ENCODE assay signal across 16 cellular contexts in genomic region chr2:42851740-42852250, GRCh38. TPM values are rescaled to one million over a fixed set of nuclear protein-coding genes. Genes with fewer than 3 reads are reported as not detected.
DNase-seq lines count a peak whose midpoint lies in the region; ATAC-seq and TF ChIP-seq lines count a peak whose summit lies in the region.
"Had no signal": no experiment of that assay in that cellular context is flagged by ENCODE, and none has a peak within 500 bp of the region (broad histone marks: within the 10 kb centered on the region; RNA-seq: fewer than 3 reads in every experiment).

No MANE protein-coding gene starts in this region.

- TF ChIP-seq EP300 in sigmoid colon (IDR thresholded peaks at IDR 0.05) = no peak

- no peak overlapping the region for H2BK20ac ChIP-seq in IMR-90 (ENCODE audit: low read depth, low read length)

- H2BK120ac ChIP-seq in IMR-90 (ENCODE audit: low read depth, low read length) (no peak overlapping the region), trophoblast cell (ENCODE audit: insufficient read depth, low read length, poor library complexity) (no peak overlapping the region)

- no peak for DNase-seq in IMR-90
- no peak for DNase-seq in RWPE1 (ENCODE audit: low spot score)
- DNase-seq in left lobe of liver (ENCODE audit: low spot score) = no peak
- peak; percentile 40 for DNase-seq in sigmoid colon
- DNase-seq in trophoblast cell = no peak
- DNase-seq in naive thymus-derived CD8-positive, alpha-beta T cell = no peak
- DNase-seq in NCI-H1417 treated with DMSO at 0.1 percent for 48 hours (lab: John Stamatoyannopoulos, UW) = no peak
- no peak for DNase-seq in stimulated activated naive CD8-positive, alpha-beta T cell treated with anti-CD3 and anti-CD28 coated beads, Interleukin-15, Interleukin-2, amounts not matched to agents 100 U/mL and 50 U/mL, for 24 hours
- DNase-seq: CD8-positive, alpha-beta memory T cell; DMS53; GF-D8; HCEC 1CT; HFFc6 had no signal

- CTCF ChIA-PET in IMR-90 (lab: Yijun Ruan, JAX) (interaction anchor here (0.6 kb wide), 1 partner anchor 117 kb away, joined by 3 read pairs; no protein-coding TSS in a partner anchor), RWPE1 (lab: Yijun Ruan, JAX) (interaction anchor here (0.7 to 1.1 kb wide), 2 partner anchors 24 to 27 kb away, joined by 3 read pairs; no protein-coding TSS in a partner anchor)

- H3K4me3 Mint-ChIP-seq in naive thymus-derived CD8-positive, alpha-beta T cell = no peak overlapping the region
- H3K4me3 Mint-ChIP-seq: CD8-positive, alpha-beta memory T cell; HFFc6 had no signal

- H3K9me1 ChIP-seq in IMR-90 (ENCODE audit: insufficient read depth, low read length) = peaks cover 7% of the 10 kb centered on the region

- no peak overlapping the region for H2BK15ac ChIP-seq in IMR-90 (ENCODE audit: low read depth, low read length)

- no peak overlapping the region for H3K14ac ChIP-seq in IMR-90 (replicated peaks; ENCODE audit: low read depth, low read length)
- H3K14ac ChIP-seq in trophoblast cell (ENCODE audit: low read length) = no peak overlapping the region

- H3K9ac ChIP-seq in IMR-90 (ENCODE audit: low read depth, low read length) = no peak overlapping the region
- H3K9ac ChIP-seq in trophoblast cell (ENCODE audit: low read length) = no peak overlapping the region
- H3K9ac ChIP-seq: BLaER1 had no signal

- H3K9me3 Mint-ChIP-seq in naive thymus-derived CD8-positive, alpha-beta T cell = no peaks in the 10 kb centered on the region
- H3K9me3 Mint-ChIP-seq: CD8-positive, alpha-beta memory T cell; HFFc6 had no signal

- no peak overlapping the region for H2AK9ac ChIP-seq in IMR-90 (replicated peaks; ENCODE audit: low read depth, low read length, poor library complexity)

- H3K27me3 ChIP-seq in IMR-90 (ENCODE audit: control insufficient read depth, insufficient read depth, low read length) = peaks cover 6% of the 10 kb centered on the region; the same call in 1 of the 2 replicates
- H3K27me3 ChIP-seq in sigmoid colon = no peaks in the 10 kb centered on the region
- H3K27me3 ChIP-seq in trophoblast cell (ENCODE audit: insufficient read depth, low read length) = no peaks in the 10 kb centered on the region
- H3K27me3 ChIP-seq: BLaER1 had no signal

- H3K18ac ChIP-seq in IMR-90 (ENCODE audit: low read depth, low read length) (no peak overlapping the region), trophoblast cell (ENCODE audit: low read length) (no peak overlapping the region)

- no peaks in the 10 kb centered on the region for H3K9me3 ChIP-seq in IMR-90 (ENCODE audit: control insufficient read depth, insufficient read depth, low read length)
- H3K9me3 ChIP-seq in sigmoid colon = no peaks in the 10 kb centered on the region
- no peaks in the 10 kb centered on the region for H3K9me3 ChIP-seq in trophoblast cell (ENCODE audit: insufficient read depth, low read depth, low read length)
- H3K9me3 ChIP-seq: A549, BLaER1 had no signal

- 100% methylated on average over 2 of the region's 3 CpGs; no CpG with 5 or more reads in 1 of the 2 experiments for WGBS in IMR-90 (ENCODE audit: extremely low coverage in 2 of 2, insufficient read length in 1 of 2), 2 experiments
- 92 to 94% methylated on average over 3 of the region's 3 CpGs for WGBS in sigmoid colon, 2 donors
- no CpG with 5 or more reads among the region's 3 CpGs for WGBS in trophoblast cell (ENCODE audit: extremely low coverage, insufficient coverage, insufficient read length)

- H3K36me3 Mint-ChIP-seq in naive thymus-derived CD8-positive, alpha-beta T cell = peaks cover 0 to 1% (median 0%) of the 10 kb centered on the region in 3 donors
- H3K36me3 Mint-ChIP-seq: CD8-positive, alpha-beta memory T cell had no signal

- no peak overlapping the region for H2AK5ac ChIP-seq in IMR-90 (ENCODE audit: low read depth, low read length)
- H2AK5ac ChIP-seq in trophoblast cell (ENCODE audit: low read length) = no peak overlapping the region

- no peak overlapping the region for H3K4me2 ChIP-seq in IMR-90 (ENCODE audit: low read depth, low read length)
- no peak overlapping the region for H3K4me2 ChIP-seq in trophoblast cell (ENCODE audit: low read length)
- H3K4me2 ChIP-seq: A549, BLaER1 had no signal

- intact Hi-C loops in IMR-90 (cut with micrococcal nuclease) (no loop called here), sigmoid colon (cut with DNase I) (no loop called here)

- 0 out of 2 replicates have a peak overlapping the region, but pooled peaks have one; percentile 2 for H3K56ac ChIP-seq in IMR-90 (ENCODE audit: extremely low read depth, insufficient read depth, low read length)

- no peaks in the 10 kb centered on the region for H4K20me1 ChIP-seq in IMR-90 (ENCODE audit: insufficient read depth, low read length)
- H4K20me1 ChIP-seq: BLaER1 had no signal

- no peak overlapping the region for H4K5ac ChIP-seq in IMR-90 (ENCODE audit: low read depth, low read length)

- H2BK12ac ChIP-seq in trophoblast cell (ENCODE audit: low read length) = no peak overlapping the region

- POLR2A ChIA-PET in IMR-90 (lab: Charles Lee; ENCODE audit: unreplicated experiment) (no interaction called here), RWPE1 (lab: Yijun Ruan, JAX; ENCODE audit: low non-redundant PET) (no interaction called here)
- POLR2A ChIA-PET in naive thymus-derived CD8-positive, alpha-beta T cell (lab: Charles Lee) = no interaction called here

- peaks cover 7% of the 10 kb centered on the region; the same call in 1 of the 2 replicates for H3K4me1 ChIP-seq in IMR-90 (ENCODE audit: control insufficient read depth, insufficient read depth, low read length)
- H3K4me1 ChIP-seq in sigmoid colon = peaks cover 0 to 18% (median 14%) of the 10 kb centered on the region in 4 donors
- peaks cover 4 to 10% of the 10 kb centered on the region in 2 experiments for H3K4me1 ChIP-seq in trophoblast cell (ENCODE audit: control insufficient read depth in 1 of 2, insufficient read depth in 2 of 2, low read length in 2 of 2)
- H3K4me1 ChIP-seq: A549 had no signal

- H4K12ac ChIP-seq in trophoblast cell (ENCODE audit: low read depth, low read length) = no peak overlapping the region

- in situ Hi-C loops in IMR-90 (cut with MboI; ENCODE audit: low sequenced_read_pairs) = loop anchor here (10.0 kb wide), 1 partner anchor 383 kb away; no protein-coding TSS in a partner anchor

- no peak overlapping the region for H4K8ac ChIP-seq in IMR-90 (ENCODE audit: low read depth in 2 of 2, low read length in 2 of 2)
- no peak overlapping the region for H4K8ac ChIP-seq in trophoblast cell (ENCODE audit: low read depth, low read length)

- no peak overlapping the region for H3K27ac ChIP-seq in IMR-90 (ENCODE audit: insufficient read depth, low read length)
- H3K27ac ChIP-seq in RWPE1 = peak overlapping the region; percentile 85
- no peak overlapping the region for H3K27ac ChIP-seq in sigmoid colon
- no peak overlapping the region for H3K27ac ChIP-seq in trophoblast cell (ENCODE audit: low read depth, low read length)
- H3K27ac ChIP-seq: BLaER1 had no signal

- H4K91ac ChIP-seq in IMR-90 (ENCODE audit: insufficient read depth, low read depth, low read length) (no peak overlapping the region), trophoblast cell (ENCODE audit: low read depth, low read length) (no peak overlapping the region)

- BruUV-seq in IMR-90 (replicated peaks; lab: Mats Ljungman, UMichigan) = no TSS peak

- H3K79me2 ChIP-seq in trophoblast cell (ENCODE audit: control insufficient read depth, insufficient read depth, low read length, poor library complexity) = no peaks in the 10 kb centered on the region

- dilution Hi-C loops in IMR-90 (cut with HindIII; ENCODE audit: low sequenced_read_pairs, unreplicated experiment) = no loop called here

- no peak for TF ChIP-seq RAD21 in IMR-90 (IDR thresholded peaks at IDR 0.05; ENCODE audit: low read length)

- ATAC-seq in IMR-90 (ENCODE audit: low read depth) (no peak), left lobe of liver (peak; percentile 32)
- no peak for ATAC-seq in naive thymus-derived CD8-positive, alpha-beta T cell
- ATAC-seq in stimulated activated naive CD8-positive, alpha-beta T cell treated with anti-CD3 and anti-CD28 coated beads, Interleukin-15, Interleukin-2, amounts not matched to agents 100 U/mL and 50 U/mL, for 24 hours = no peak
- ATAC-seq: A549 had no signal

- H3K27ac Mint-ChIP-seq in naive thymus-derived CD8-positive, alpha-beta T cell = no peak overlapping the region
- H3K27ac Mint-ChIP-seq: CD8-positive, alpha-beta memory T cell; HFFc6 had no signal

- no peak overlapping the region for H3K23ac ChIP-seq in IMR-90 (ENCODE audit: low read depth, low read length)
- no peak overlapping the region for H3K23ac ChIP-seq in trophoblast cell (ENCODE audit: low read length)

- no peak overlapping the region for H2BK5ac ChIP-seq in IMR-90 (ENCODE audit: low read depth, low read length, poor library complexity, severe bottlenecking)
- H2BK5ac ChIP-seq in trophoblast cell (ENCODE audit: low read depth, low read length, poor library complexity) = no peak overlapping the region

- no peaks in the 10 kb centered on the region for H3K4me1 Mint-ChIP-seq in naive thymus-derived CD8-positive, alpha-beta T cell
- H3K4me1 Mint-ChIP-seq: CD8-positive, alpha-beta memory T cell had no signal

- H3K4ac ChIP-seq in IMR-90 (ENCODE audit: low read depth, low read length) = peak overlapping the region; percentile 38; the same call in 1 of the 2 replicates
- H3K4ac ChIP-seq in trophoblast cell (ENCODE audit: low read depth, low read length) = no peak overlapping the region

- no peaks in the 10 kb centered on the region for H3K27me3 Mint-ChIP-seq in naive thymus-derived CD8-positive, alpha-beta T cell

- TF ChIP-seq CTCF in IMR-90 (conservative IDR thresholded peaks at IDR 0.05; ENCODE audit: low read depth, low read length) (no peak), RWPE1 (conservative IDR thresholded peaks at IDR 0.05; ENCODE audit: low read depth) (no peak), sigmoid colon (IDR thresholded peaks at IDR 0.05) (no peak)

- peak overlapping the region; percentile 10 for H2AFZ ChIP-seq in IMR-90 (replicated peaks; ENCODE audit: low read length, poor library complexity)
- no peak overlapping the region for H2AFZ ChIP-seq in trophoblast cell (ENCODE audit: insufficient read depth, low read length, poor library complexity)

- no peaks in the 10 kb centered on the region for H3K79me1 ChIP-seq in IMR-90 (ENCODE audit: low read depth in 1 of 2, low read length in 2 of 2)
- no peaks in the 10 kb centered on the region for H3K79me1 ChIP-seq in trophoblast cell (ENCODE audit: low read length)

- H3K4me3 ChIP-seq in IMR-90 (ENCODE audit: insufficient read depth, low read depth, low read length) (no peak overlapping the region), sigmoid colon (no peak overlapping the region), trophoblast cell (ENCODE audit: low read depth, low read length) (no peak overlapping the region)
- H3K4me3 ChIP-seq: A549, BLaER1 had no signal

- no peak for TF ChIP-seq POLR2A in IMR-90 (IDR thresholded peaks at IDR 0.05; ENCODE audit: low read depth, low read length)
- TF ChIP-seq POLR2A in sigmoid colon (IDR thresholded peaks at IDR 0.05) = no peak

- no peaks in the 10 kb centered on the region for H3K36me3 ChIP-seq in IMR-90 (ENCODE audit: control insufficient read depth, insufficient read depth, low read length)
- no peaks in the 10 kb centered on the region for H3K36me3 ChIP-seq in sigmoid colon
- no peaks in the 10 kb centered on the region for H3K36me3 ChIP-seq in trophoblast cell (ENCODE audit: control insufficient read depth in 1 of 2, insufficient read depth in 2 of 2, low read length in 2 of 2)
- H3K36me3 ChIP-seq: BLaER1 had no signal

RNA-seq across cellular contexts. Expression of gene HAAO, which starts 59.4 kb away (rescaled TPM):
- total RNA-seq in IMR-90 (2012; rRNA removed) (0.18 TPM in 1 of 2 replicates, not detected in the other), left lobe of liver (188 TPM), sigmoid colon (1 to 10 TPM; 2.5 to 5.6 (median 3.5) TPM)
- polyA plus RNA-seq in IMR-90 (2012; rRNA removed) (0.05 and 0.09 TPM in 2 replicates), sigmoid colon (10 to 100 TPM in 2 of 3 donors, 1 to 10 TPM in 1; 8.3 to 37.9 (median 12.6) TPM)
- polyA plus RNA-seq in IMR-90 (2012; cell fraction: cytosol; rRNA removed) = 0.10 TPM in 1 of 2 replicates, not detected in the other
- polyA plus RNA-seq in IMR-90 (2012; cell fraction: nucleus; rRNA removed; ENCODE audit: low replicate concordance) = 0.18 and 0.31 TPM in 2 replicates
- polyA plus RNA-seq in trophoblast cell (2013) = 14.8 and 15.0 TPM in 2 replicates
- under 1 TPM; 0.31 to 0.80 TPM for total RNA-seq in naive thymus-derived CD8-positive, alpha-beta T cell
- polyA plus RNA-seq in naive thymus-derived CD8-positive, alpha-beta T cell = under 1 TPM; 0.25 to 0.80 (median 0.47) TPM
- total RNA-seq: H4 had no signal
- polyA plus RNA-seq: A549; CD8-positive, alpha-beta memory T cell had no signal

Comparison
In these comparisons a context has a peak if more than half of its experiments do, and no peak if none do; other contexts are left out.
1. RNA of gene HAAO, which starts 59.4 kb away (total RNA-seq): 188 TPM in left lobe of liver (single experiment); 2.5 to 5.6 TPM in sigmoid colon, 0.31 to 0.80 TPM in naive thymus-derived CD8-positive, alpha-beta T cell and 0.18 TPM in IMR-90; every median in the first group is over 10 times any median in the second.